8 cellular contexts compared by ENCODE assay signal in genomic region chr1:155989242-155989991, GRCh38. TPM values are rescaled to one million over a fixed set of nuclear protein-coding genes. Genes with fewer than 3 reads are reported as not detected.
DNase-seq lines count a peak whose midpoint lies in the region; ATAC-seq and TF ChIP-seq lines count a peak whose summit lies in the region.

No MANE protein-coding gene starts in this region.

- no peaks in the 10 kb centered on the region for H3K27me3 ChIP-seq in right lobe of liver

- ATAC-seq in HG02610 (IDR thresholded peaks at IDR 0.05; ENCODE audit: unreplicated experiment) (peak; percentile 69), right lobe of liver (peak; percentile 81 to 90 (median 88)), GM19467 (IDR thresholded peaks at IDR 0.05; ENCODE audit: unreplicated experiment) (no peak)

- TF ChIP-seq CTCF in coronary artery (IDR thresholded peaks at IDR 0.05) = peak; percentile 99
- TF ChIP-seq CTCF in right lobe of liver (IDR thresholded peaks at IDR 0.05) = peak; percentile 96 to 98 (median 97)

- no peaks in the 10 kb centered on the region for H3K36me3 ChIP-seq in right lobe of liver

- WGBS in right lobe of liver (ENCODE audit: insufficient coverage, low coverage, low lambda C conversion rate, missing lambda C conversion rate) = 33% methylated on average over 3 of the region's 9 CpGs

- intact Hi-C loops in right lobe of liver (cut with DNase I) = loop anchor here in 1 of 2 donors (5.0 kb wide), 1 partner anchor 52 kb away; no protein-coding TSS in a partner anchor

- TF ChIP-seq POLR2A in right lobe of liver (IDR thresholded peaks at IDR 0.05) = no peak

- no peaks in the 10 kb centered on the region for H3K9me3 ChIP-seq in right lobe of liver

- peak overlapping the region; percentile 61 to 88 for H3K27ac ChIP-seq in coronary artery
- peak overlapping the region in 1 of 3 donors; percentile 30 for H3K27ac ChIP-seq in right lobe of liver

- peak; percentile 69 for DNase-seq in DMS153 treated with DMSO at 0.1 percent for 48 hours (lab: John Stamatoyannopoulos, UW; ENCODE audit: unreplicated experiment)
- peak; percentile 82 for DNase-seq in NCI-H2227 (lab: John Stamatoyannopoulos, UW; ENCODE audit: unreplicated experiment)
- peak; percentile 72 to 79 for DNase-seq in activated CD4-positive, alpha-beta T cell treated with anti-CD3 and anti-CD28 coated beads for 4 hours
- DNase-seq in coronary artery (ENCODE audit: low spot score) = peak; percentile 89
- peak; percentile 73 to 80 (median 75) for DNase-seq in right lobe of liver
- peak; percentile 73 to 78 for DNase-seq in stimulated activated CD4-positive, alpha-beta T cell treated with anti-CD3 and anti-CD28 coated beads, Interleukin-2, amount 100 ng/mL, for 48 hours

- peak overlapping the region; percentile 74 for H3K4me3 ChIP-seq in coronary artery
- no peak overlapping the region for H3K4me3 ChIP-seq in right lobe of liver

- peaks cover 0 to 23% (median 11%) of the 10 kb centered on the region in 4 donors for H3K4me1 ChIP-seq in right lobe of liver

RNA-seq across cellular contexts. Expression of gene ARHGEF2, which starts 11.1 kb away (rescaled TPM):
- 10 to 100 TPM in 4 of 6 experiments, 1 to 10 TPM in 2; 7.9 to 23.8 (median 13.1) TPM for total RNA-seq in right lobe of liver

RNA-seq across cellular contexts. Expression of gene SSR2, which starts 31.3 kb away (rescaled TPM):
- 100 to 1,000 TPM in 4 of 6 experiments, 10 to 100 TPM in 2; 59.5 to 227 (median 103) TPM for total RNA-seq in right lobe of liver

RNA-seq across cellular contexts. Expression of gene RXFP4, which starts 48.0 kb away (rescaled TPM):
- total RNA-seq in right lobe of liver = not detected

RNA-seq across cellular contexts. Expression of gene KHDC4, which starts 55.2 kb away (rescaled TPM):
- 10 to 100 TPM; 14.1 to 19.0 (median 17.2) TPM for total RNA-seq in right lobe of liver
